In the genomic region with DNA sequence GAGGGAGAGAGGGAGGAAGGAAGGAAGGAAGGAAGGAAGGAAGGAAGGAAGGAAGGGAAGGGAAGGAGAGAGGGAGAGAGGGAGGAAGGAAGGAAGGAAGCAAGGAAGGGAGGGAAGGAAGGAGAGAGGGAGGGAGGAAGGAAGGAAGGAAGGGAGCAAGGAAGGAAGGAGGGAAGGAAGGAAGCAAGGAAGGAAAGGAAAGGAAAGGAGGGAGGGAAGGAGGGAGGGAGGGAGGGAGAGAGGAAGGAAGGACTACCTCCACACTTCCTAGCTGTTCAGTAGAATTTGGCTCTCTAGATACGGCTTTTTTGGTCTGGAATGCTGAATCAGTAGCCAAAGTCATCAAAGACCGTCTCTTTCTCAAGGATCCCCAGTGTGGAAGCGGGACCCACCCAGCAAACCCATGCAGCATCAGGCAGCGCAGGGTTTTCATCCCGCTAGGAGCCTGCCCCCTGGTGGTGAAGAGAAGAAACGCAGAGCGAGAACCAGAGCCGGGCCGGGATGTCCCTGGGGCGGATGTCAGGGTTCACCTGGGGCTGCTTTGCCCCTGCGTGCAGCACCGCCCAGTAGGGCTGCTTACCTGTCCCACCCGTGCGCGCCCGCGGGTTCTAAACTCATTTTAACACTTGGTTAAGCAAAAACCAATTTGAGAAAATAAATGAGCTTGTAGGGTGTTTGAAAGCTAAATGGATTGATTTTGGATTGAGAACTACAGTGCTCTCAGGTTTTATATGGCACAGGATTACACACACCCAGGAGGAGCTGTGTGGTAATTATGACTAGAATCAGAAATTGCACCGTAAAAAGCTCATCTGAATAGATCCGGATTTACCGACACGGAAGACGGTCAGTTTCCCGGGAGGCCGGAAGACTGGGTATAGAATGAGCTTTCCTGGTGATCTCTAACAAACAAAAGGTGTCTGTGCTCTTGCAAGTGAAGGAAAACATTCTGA, we compare ENCODE assay signal across 8 cellular contexts. TPM values are rescaled to one million over a fixed set of nuclear protein-coding genes. Genes with fewer than 3 reads are reported as not detected.
DNase-seq lines count a peak whose midpoint lies in the region; ATAC-seq and TF ChIP-seq lines count a peak whose summit lies in the region.

No MANE protein-coding gene starts in this region.

- no peak overlapping the region for H4K91ac ChIP-seq in H9 (ENCODE audit: insufficient read length, low read depth, low read length)

- no peak overlapping the region for H2BK120ac ChIP-seq in H9 (ENCODE audit: low read depth, low read length, poor library complexity, severe bottlenecking)

- H3K27me3 ChIP-seq in H9 (ENCODE audit: insufficient read depth, low read length) = no peaks in the 10 kb centered on the region; the same call in 1 of the 2 replicates

- no peak overlapping the region for H3K14ac ChIP-seq in H9 (ENCODE audit: insufficient read depth, low read length)

- no peak overlapping the region for H3K23ac ChIP-seq in H9 (ENCODE audit: insufficient read length, low read depth, low read length)

- H4K20me1 ChIP-seq in H9 (ENCODE audit: control insufficient read depth, insufficient read depth, insufficient read length) = no peaks in the 10 kb centered on the region

- H3K36me3 Mint-ChIP-seq in H9 (ENCODE audit: insufficient read depth in 1 of 3, low read depth in 3 of 3) = no peaks in the 10 kb centered on the region; a peak in 1 of 7 replicates
- no peaks in the 10 kb centered on the region for H3K36me3 Mint-ChIP-seq in mesothelial cell of epicardium

- peak overlapping the region; percentile 43 for H3K4me2 ChIP-seq in H9 (ENCODE audit: insufficient read depth, insufficient read length, low read length)

- H3K9ac ChIP-seq in H9 (ENCODE audit: extremely low read depth, insufficient read length, low read length) = no peak overlapping the region

- no peak overlapping the region for H2BK12ac ChIP-seq in H9 (ENCODE audit: insufficient read length, low read depth, low read length)

- peak; percentile 43 for DNase-seq in DMS153 (lab: John Stamatoyannopoulos, UW)
- DNase-seq in H9 = peak; percentile 89
- DNase-seq in NCI-H226 = peak; percentile 37
- peak; percentile 66 to 71 for DNase-seq in activated CD4-positive, alpha-beta T cell treated with anti-CD3 and anti-CD28 coated beads, Interleukin-2, amount 50 U/mL, for 4 hours
- peak; percentile 57 for DNase-seq in effector CD8-positive, alpha-beta T cell (lab: John Stamatoyannopoulos, UW)
- DNase-seq in mesothelial cell of epicardium (ENCODE audit: low spot score in 2 of 2, unreplicated experiment in 2 of 2) = peak; percentile 62 to 88
- peak; percentile 88 for DNase-seq in stimulated activated CD8-positive, alpha-beta memory T cell treated with anti-CD3 and anti-CD28 coated beads, Interleukin-4, amount 100 ng/mL, for 48 hours

- H3K27ac ChIP-seq in H9 (ENCODE audit: insufficient read length, low read depth, low read length) = no peak overlapping the region

- no peak overlapping the region for H3K56ac ChIP-seq in H9 (ENCODE audit: insufficient read length, low read depth, low read length)

- no peak overlapping the region for H2BK20ac ChIP-seq in H9 (ENCODE audit: low read depth, low read length, poor library complexity, severe bottlenecking)

- H3K79me2 ChIP-seq in H9 (ENCODE audit: insufficient read depth, low read length) = no peaks in the 10 kb centered on the region

- H3K9me3 Mint-ChIP-seq in H9 (no peaks in the 10 kb centered on the region; a peak in 1 of 5 replicates), mesothelial cell of epicardium (no peaks in the 10 kb centered on the region)

- TF ChIP-seq CTCF in H9 (conservative IDR thresholded peaks at IDR 0.05) (peak; percentile 96), mesothelial cell of epicardium (IDR thresholded peaks at IDR 0.05; ENCODE audit: unreplicated experiment) (peak; percentile 99)

- no peak overlapping the region for H3T11ph ChIP-seq in H9 (ENCODE audit: low read length)

- H2BK15ac ChIP-seq in H9 (ENCODE audit: low read depth, low read length) = no peak overlapping the region

- H3K4me1 ChIP-seq in H9 (ENCODE audit: insufficient read depth, low read length) = peaks cover 24% of the 10 kb centered on the region

- no peak overlapping the region for H2AFZ ChIP-seq in H9 (ENCODE audit: low read length)

- peaks cover 16% of the 10 kb centered on the region for H3K27me3 Mint-ChIP-seq in H9 (ENCODE audit: low read depth)
- H3K27me3 Mint-ChIP-seq in mesothelial cell of epicardium (ENCODE audit: low read depth) = peaks cover 34% of the 10 kb centered on the region

- H2AK5ac ChIP-seq in H9 (ENCODE audit: insufficient read length, low read length) = no peak overlapping the region

- peaks cover 45 to 46% of the 10 kb centered on the region in 2 experiments for H3K4me1 Mint-ChIP-seq in H9
- H3K4me1 Mint-ChIP-seq in mesothelial cell of epicardium = peaks cover 6% of the 10 kb centered on the region

- H3K4me3 Mint-ChIP-seq in H9 (peak overlapping the region; percentile 8 to 27; a peak in 3 of 5 replicates), mesothelial cell of epicardium (no peak overlapping the region)

- no CpG with 5 or more reads among the region's 24 CpGs for WGBS in H9 (ENCODE audit: extremely low coverage, insufficient read length, low lambda C conversion rate)

- no peak overlapping the region for H2BK5ac ChIP-seq in H9 (ENCODE audit: insufficient read length, low read length)

- H3K79me1 ChIP-seq in H9 (ENCODE audit: insufficient read depth, low read depth, low read length, poor library complexity, severe bottlenecking) = no peaks in the 10 kb centered on the region

- no peak overlapping the region for H3K27ac Mint-ChIP-seq in H9
- no peak overlapping the region for H3K27ac Mint-ChIP-seq in mesothelial cell of epicardium

- no peaks in the 10 kb centered on the region for H3K9me3 ChIP-seq in H9 (ENCODE audit: control insufficient read depth, low read depth, low read length)

- H3K23me2 ChIP-seq in H9 (ENCODE audit: insufficient read length, low read depth, low read length, poor library complexity, severe bottlenecking) = no peaks in the 10 kb centered on the region

- ATAC-seq in HG03520 (IDR thresholded peaks at IDR 0.05; ENCODE audit: unreplicated experiment) = no peak

- H4K8ac ChIP-seq in H9 (replicated peaks; ENCODE audit: insufficient read length, low read depth, low read length) = no peak overlapping the region

- no peak overlapping the region for H3K18ac ChIP-seq in H9 (ENCODE audit: insufficient read length, low read depth, low read length)

- no peak overlapping the region for H4K5ac ChIP-seq in H9 (ENCODE audit: insufficient read length, low read depth, low read length)

- H3K4ac ChIP-seq in H9 (ENCODE audit: low read depth, low read length) = no peak overlapping the region

RNA-seq across cellular contexts. Expression of a gene that starts 48.1 kb away (rescaled TPM):
- total RNA-seq in H9 (2021) = 11.2 and 12.0 TPM in 2 replicates
- 18.4 to 21.4 TPM (median 20.7 TPM) in 3 replicates for total RNA-seq in mesothelial cell of epicardium

Comparison
In these comparisons a context has a peak if more than half of its experiments do, and no peak if none do; other contexts are left out.
1. DNase-seq: peak in every context shown above with its lines; median percentile 89 in H9; 88 in stimulated activated CD8-positive, alpha-beta memory T cell treated with anti-CD3 and anti-CD28 coated beads, Interleukin-4, amount 100 ng/mL, for 48 hours; 75 in mesothelial cell of epicardium; 68 in activated CD4-positive, alpha-beta T cell treated with anti-CD3 and anti-CD28 coated beads, Interleukin-2, amount 50 U/mL, for 4 hours; 57 in effector CD8-positive, alpha-beta T cell; 43 in DMS153; 37 in NCI-H226.